ENCODE assay signal across 1 cellular context in genomic region chr3:24101676-24102168, GRCh38.
TF ChIP-seq lines count a peak whose summit lies in the region.

No MANE protein-coding gene starts in this region.

TF ChIP-seq in IMR-90, 13 proteins besides CTCF, POLR2A, EP300 and RAD21:
- TF ChIP-seq, protein P1, sequence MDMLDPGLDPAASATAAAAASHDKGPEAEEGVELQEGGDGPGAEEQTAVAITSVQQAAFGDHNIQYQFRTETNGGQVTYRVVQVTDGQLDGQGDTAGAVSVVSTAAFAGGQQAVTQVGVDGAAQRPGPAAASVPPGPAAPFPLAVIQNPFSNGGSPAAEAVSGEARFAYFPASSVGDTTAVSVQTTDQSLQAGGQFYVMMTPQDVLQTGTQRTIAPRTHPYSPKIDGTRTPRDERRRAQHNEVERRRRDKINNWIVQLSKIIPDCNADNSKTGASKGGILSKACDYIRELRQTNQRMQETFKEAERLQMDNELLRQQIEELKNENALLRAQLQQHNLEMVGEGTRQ (IDR thresholded peaks at IDR 0.05; ENCODE audit: low read depth, low read length), result no peak
- no peak for TF ChIP-seq CEBPB (IDR thresholded peaks at IDR 0.05; ENCODE audit: low read depth, low read length)
- no peak for TF ChIP-seq RCOR1 (IDR thresholded peaks at IDR 0.05; ENCODE audit: insufficient replicate concordance, low read length)
- no peak for TF ChIP-seq MAFK (IDR thresholded peaks at IDR 0.05; ENCODE audit: low read depth, low read length)
- TF ChIP-seq SMC3 (IDR thresholded peaks at IDR 0.05; ENCODE audit: low read depth, low read length), result no peak
- no peak for TF ChIP-seq NFE2L2 (IDR thresholded peaks at IDR 0.05; ENCODE audit: low read depth, low read length)
- TF ChIP-seq CHD1 (IDR thresholded peaks at IDR 0.05; ENCODE audit: low read depth, low read length), result no peak
- TF ChIP-seq BHLHE40 (IDR thresholded peaks at IDR 0.05; ENCODE audit: low read depth, low read length), result no peak
- TF ChIP-seq, protein P2, sequence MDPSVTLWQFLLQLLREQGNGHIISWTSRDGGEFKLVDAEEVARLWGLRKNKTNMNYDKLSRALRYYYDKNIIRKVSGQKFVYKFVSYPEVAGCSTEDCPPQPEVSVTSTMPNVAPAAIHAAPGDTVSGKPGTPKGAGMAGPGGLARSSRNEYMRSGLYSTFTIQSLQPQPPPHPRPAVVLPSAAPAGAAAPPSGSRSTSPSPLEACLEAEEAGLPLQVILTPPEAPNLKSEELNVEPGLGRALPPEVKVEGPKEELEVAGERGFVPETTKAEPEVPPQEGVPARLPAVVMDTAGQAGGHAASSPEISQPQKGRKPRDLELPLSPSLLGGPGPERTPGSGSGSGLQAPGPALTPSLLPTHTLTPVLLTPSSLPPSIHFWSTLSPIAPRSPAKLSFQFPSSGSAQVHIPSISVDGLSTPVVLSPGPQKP (IDR thresholded peaks at IDR 0.05; ENCODE audit: borderline replicate concordance, low read depth, low read length), result no peak
- TF ChIP-seq RFX5 (IDR thresholded peaks at IDR 0.05; ENCODE audit: low read depth, low read length), result no peak
